14 cellular contexts compared by ENCODE assay signal in genomic region chr2:157329524-157329923, GRCh38. TPM values are rescaled to one million over a fixed set of nuclear protein-coding genes. Genes with fewer than 3 reads are reported as not detected.
DNase-seq lines count a peak whose midpoint lies in the region; ATAC-seq and TF ChIP-seq lines count a peak whose summit lies in the region.
"Had no signal": no experiment of that assay in that cellular context is flagged by ENCODE, and none has a peak within 500 bp of the region (broad histone marks: within the 10 kb centered on the region; RNA-seq: fewer than 3 reads in every experiment).

No MANE protein-coding gene starts in this region.

- H3K9me3 ChIP-seq in mucosa of stomach (ENCODE audit: control insufficient read depth, low read length) = no peaks in the 10 kb centered on the region

- H3K36me3 Mint-ChIP-seq in Calu3 (ENCODE audit: insufficient read depth, unreplicated experiment) = no peaks in the 10 kb centered on the region
- peaks cover 3% of the 10 kb centered on the region for H3K36me3 Mint-ChIP-seq in activated naive CD4-positive, alpha-beta T cell treated with anti-CD3 and anti-CD28 coated beads for 36 hours (ENCODE audit: low read depth)
- H3K36me3 Mint-ChIP-seq: neural progenitor cell had no signal

- intact Hi-C loops in Calu3 (cut with micrococcal nuclease; ENCODE audit: unreplicated experiment) = loop anchor here (5.0 kb wide), 2 partner anchors 158 to 268 kb away; no protein-coding TSS in a partner anchor
- intact Hi-C loops in activated naive CD4-positive, alpha-beta T cell treated with anti-CD3 and anti-CD28 coated beads for 36 hours (cut with micrococcal nuclease) = no loop called here

- BruUV-seq in Calu3 (replicated peaks; lab: Mats Ljungman, UMichigan) = no TSS peak

- CTCF ChIA-PET in Calu3 (lab: Charles Lee) = interaction anchor here (0.8 kb wide), 1 partner anchor 268 kb away, joined by 3 read pairs; no protein-coding TSS in a partner anchor
- CTCF ChIA-PET in activated naive CD4-positive, alpha-beta T cell treated with anti-CD3 and anti-CD28 coated beads for 36 hours (lab: Charles Lee) = interaction anchor here (0.6 to 16.1 kb wide), 11 partner anchors 7 to 268 kb away, joined by 3 to 263 read pairs (median 5); no protein-coding TSS in a partner anchor

- H3K4me3 Mint-ChIP-seq in Calu3 (ENCODE audit: low read depth, unreplicated experiment) = no peak overlapping the region
- no peak overlapping the region for H3K4me3 Mint-ChIP-seq in activated naive CD4-positive, alpha-beta T cell treated with anti-CD3 and anti-CD28 coated beads for 36 hours
- H3K4me3 Mint-ChIP-seq: neural progenitor cell had no signal

- H3K4me3 ChIP-seq in mucosa of stomach (ENCODE audit: low read length) = no peak overlapping the region
- H3K4me3 ChIP-seq: neural progenitor cell, SK-N-MC had no signal

- H3K27ac Mint-ChIP-seq in Calu3 (ENCODE audit: unreplicated experiment) = no peak overlapping the region
- no peak overlapping the region for H3K27ac Mint-ChIP-seq in activated naive CD4-positive, alpha-beta T cell treated with anti-CD3 and anti-CD28 coated beads for 36 hours
- H3K27ac Mint-ChIP-seq: neural progenitor cell had no signal

- no peaks in the 10 kb centered on the region for H3K9me3 Mint-ChIP-seq in Calu3 (ENCODE audit: low read depth, unreplicated experiment)
- H3K9me3 Mint-ChIP-seq in activated naive CD4-positive, alpha-beta T cell treated with anti-CD3 and anti-CD28 coated beads for 36 hours = no peaks in the 10 kb centered on the region
- H3K9me3 Mint-ChIP-seq: neural progenitor cell had no signal

- H3K27me3 Mint-ChIP-seq in Calu3 (ENCODE audit: unreplicated experiment) = no peaks in the 10 kb centered on the region
- no peaks in the 10 kb centered on the region for H3K27me3 Mint-ChIP-seq in activated naive CD4-positive, alpha-beta T cell treated with anti-CD3 and anti-CD28 coated beads for 36 hours (ENCODE audit: low read depth)

- peaks cover 19% of the 10 kb centered on the region for H3K4me1 Mint-ChIP-seq in Calu3 (ENCODE audit: low read depth, unreplicated experiment)
- peaks cover 76% of the 10 kb centered on the region for H3K4me1 Mint-ChIP-seq in activated naive CD4-positive, alpha-beta T cell treated with anti-CD3 and anti-CD28 coated beads for 36 hours (ENCODE audit: low read depth)

- ATAC-seq in HG03159 (IDR thresholded peaks at IDR 0.05; ENCODE audit: unreplicated experiment) (no peak), GM21825 (IDR thresholded peaks at IDR 0.05; ENCODE audit: unreplicated experiment) (no peak)
- no peak for ATAC-seq in stimulated activated naive CD8-positive, alpha-beta T cell treated with anti-CD3 and anti-CD28 coated beads, Interleukin-15, Interleukin-2, amounts not matched to agents 100 U/mL and 50 U/mL, for 24 hours

- DNase-seq in Calu3 (peak; percentile 7), NCI-H2029 treated with DMSO at 0.1 percent for 48 hours (lab: John Stamatoyannopoulos, UW) (peak; percentile 83), SHP77 treated with DMSO at 0.1 percent for 48 hours (lab: John Stamatoyannopoulos, UW) (peak; percentile 68)
- DNase-seq in stimulated activated naive CD8-positive, alpha-beta T cell treated with anti-CD3 and anti-CD28 coated beads, Interleukin-15, Interleukin-2, amounts not matched to agents 100 U/mL and 50 U/mL, for 24 hours = no peak
- no peak for DNase-seq in activated naive CD4-positive, alpha-beta T cell treated with anti-CD3 and anti-CD28 coated beads for 36 hours
- DNase-seq: activated gamma-delta T cell; C1 segment of cervical spinal cord; stimulated activated CD8-positive, alpha-beta memory T cell treated with anti-CD3 and anti-CD28 coated beads, Interleukin-4, amount 100 ng/mL, for 48 hours had no signal

- no peaks in the 10 kb centered on the region for H3K27me3 ChIP-seq in mucosa of stomach (ENCODE audit: control insufficient read depth, insufficient read depth, low read length)
- H3K27me3 ChIP-seq: neural progenitor cell had no signal

- H3K36me3 ChIP-seq in mucosa of stomach (ENCODE audit: control insufficient read depth, insufficient read depth, low read length) = no peaks in the 10 kb centered on the region
- H3K36me3 ChIP-seq: neural progenitor cell had no signal

- H3K4me1 ChIP-seq in mucosa of stomach (ENCODE audit: control insufficient read depth, insufficient read depth, low read length) = peaks cover 24% of the 10 kb centered on the region

- H3K9ac ChIP-seq in mucosa of stomach (ENCODE audit: low read length) = peak overlapping the region; percentile 6
- H3K9ac ChIP-seq: neural progenitor cell had no signal

- no peak for TF ChIP-seq CTCF in Calu3 (IDR thresholded peaks at IDR 0.05; ENCODE audit: unreplicated experiment)

RNA-seq across cellular contexts. Expression of gene ERMN, which starts 3.9 kb away (rescaled TPM):
- not detected in 2 replicates for total RNA-seq in Calu3 (2022)
- total RNA-seq in activated naive CD4-positive, alpha-beta T cell treated with anti-CD3 and anti-CD28 coated beads for 36 hours = 1 to 10 TPM; 1.0 to 1.6 TPM
- total RNA-seq: kidney epithelial cell had no signal

Comparison
In these comparisons a context has a peak if more than half of its experiments do, and no peak if none do; other contexts are left out.
1. DNase-seq: peak in Calu3 (single experiment), NCI-H2029 treated with DMSO at 0.1 percent for 48 hours (single experiment) and SHP77 treated with DMSO at 0.1 percent for 48 hours (single experiment); none in stimulated activated naive CD8-positive, alpha-beta T cell treated with anti-CD3 and anti-CD28 coated beads, Interleukin-15, Interleukin-2, amounts not matched to agents 100 U/mL and 50 U/mL, for 24 hours (single experiment) and activated naive CD4-positive, alpha-beta T cell treated with anti-CD3 and anti-CD28 coated beads for 36 hours (single experiment).